Comparison of ENCODE assay signal across 22 cellular contexts in the genomic region with DNA sequence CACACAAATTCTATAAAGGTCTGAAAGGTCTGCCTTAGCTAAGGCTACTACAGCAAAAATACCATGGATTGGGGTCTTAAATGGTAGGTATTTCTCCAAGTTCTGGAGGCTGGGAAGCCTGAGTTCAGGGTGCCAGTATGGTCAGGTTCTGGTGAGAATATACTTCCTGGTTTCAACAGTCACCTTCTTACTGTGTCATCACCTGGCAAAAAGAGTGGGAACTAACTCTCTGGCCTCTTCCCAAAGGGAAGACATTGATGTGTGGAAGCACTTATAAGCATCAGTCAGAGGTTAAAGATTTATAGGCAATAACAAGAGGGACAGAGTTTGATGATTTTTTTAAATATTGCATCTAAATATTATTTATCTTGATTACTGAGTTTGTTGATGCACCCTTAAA. TPM values are rescaled to one million over a fixed set of nuclear protein-coding genes. Genes with fewer than 3 reads are reported as not detected.
DNase-seq lines count a peak whose midpoint lies in the region; ATAC-seq and TF ChIP-seq lines count a peak whose summit lies in the region.
"Had no signal": no experiment of that assay in that cellular context is flagged by ENCODE, and none has a peak within 500 bp of the region (broad histone marks: within the 10 kb centered on the region; RNA-seq: fewer than 3 reads in every experiment).

No MANE protein-coding gene starts in this region.

- no peak overlapping the region for H2BK5ac ChIP-seq in mesendoderm (ENCODE audit: low read length)

- no peak overlapping the region for H2BK120ac ChIP-seq in mesendoderm (ENCODE audit: low read depth, low read length)

- H3K9me3 ChIP-seq in GM23248 (ENCODE audit: low read depth), result no peaks in the 10 kb centered on the region
- H3K9me3 ChIP-seq in esophagus muscularis mucosa, result no peaks in the 10 kb centered on the region
- H3K9me3 ChIP-seq: Caco-2, SJCRH30 had no signal

- peak; percentile 26 for DNase-seq in GM23248
- no peak for DNase-seq in HFFc6
- DNase-seq in esophagus muscularis mucosa (ENCODE audit: extremely low spot score), result peak; percentile 31
- DNase-seq in mesendoderm, result no peak
- DNase-seq in stimulated activated CD8-positive, alpha-beta memory T cell treated with anti-CD3 and anti-CD28 coated beads, Interleukin-4, amount 100 ng/mL, for 48 hours, result no peak
- no peak for DNase-seq in stimulated activated naive CD8-positive, alpha-beta T cell treated with anti-CD3 and anti-CD28 coated beads, Interleukin-15, amount 100 ng/mL, for 72 hours
- no peak for DNase-seq in left cardiac atrium
- DNase-seq: Caco-2; CD8-positive, alpha-beta T cell; DND-41; NCI-H1092; NCI-H1417 treated with DMSO at 0.1 percent for 48 hours; NCI-H187; NCI-H2107; NCI-H446; NCI-H524 treated with DMSO at 0.1 percent for 48 hours; NCI-H774; PC-9; SJCRH30 had no signal

- no peak for ATAC-seq in stimulated activated naive CD8-positive, alpha-beta T cell treated with anti-CD3 and anti-CD28 coated beads, Interleukin-15, amount 100 ng/mL, for 72 hours
- no peak for ATAC-seq in left cardiac atrium
- ATAC-seq: CD8-positive, alpha-beta T cell; Right ventricle myocardium inferior had no signal

- no peaks in the 10 kb centered on the region for H3K9me3 Mint-ChIP-seq in HFFc6
- no peaks in the 10 kb centered on the region for H3K9me3 Mint-ChIP-seq in stimulated activated naive CD8-positive, alpha-beta T cell treated with anti-CD3 and anti-CD28 coated beads, Interleukin-15, amount 100 ng/mL, for 72 hours
- H3K9me3 Mint-ChIP-seq: CD8-positive, alpha-beta T cell had no signal

- H3K27me3 Mint-ChIP-seq in HFFc6 (ENCODE audit: insufficient read depth), result no peaks in the 10 kb centered on the region; the same call in 1 of the 2 replicates
- peaks cover 17% of the 10 kb centered on the region for H3K27me3 Mint-ChIP-seq in stimulated activated naive CD8-positive, alpha-beta T cell treated with anti-CD3 and anti-CD28 coated beads, Interleukin-15, amount 100 ng/mL, for 72 hours

- H3K4me2 ChIP-seq in GM23248 (ENCODE audit: unreplicated experiment) (peak overlapping the region; percentile 47), mesendoderm (ENCODE audit: low read length) (no peak overlapping the region)
- H3K4me2 ChIP-seq: PC-9 had no signal

- H3F3A ChIP-seq in GM23248 (ENCODE audit: insufficient read depth), result peaks cover 19% of the 10 kb centered on the region

- peak overlapping the region; percentile 67 for H2BK15ac ChIP-seq in mesendoderm (replicated peaks; ENCODE audit: low read depth)

- intact Hi-C loops in esophagus muscularis mucosa (cut with DNase I) (no loop called here), left cardiac atrium (cut with DNase I) (no loop called here)

- H4K5ac ChIP-seq in mesendoderm (ENCODE audit: low read length), result no peak overlapping the region

- no peak for TF ChIP-seq EP300 in esophagus muscularis mucosa (IDR thresholded peaks at IDR 0.05)

- H3K36me3 Mint-ChIP-seq in HFFc6 (ENCODE audit: low read depth), result no peaks in the 10 kb centered on the region
- H3K36me3 Mint-ChIP-seq: CD8-positive, alpha-beta T cell had no signal

- H4K20me1 ChIP-seq in GM23248 (ENCODE audit: insufficient read depth), result no peaks in the 10 kb centered on the region

- H2AFZ ChIP-seq in GM23248, result no peak overlapping the region
- H2AFZ ChIP-seq: PC-9 had no signal

- no peaks in the 10 kb centered on the region for H3K79me1 ChIP-seq in mesendoderm (ENCODE audit: low read length)

- no peak for TF ChIP-seq CTCF in HFFc6 (IDR thresholded peaks at IDR 0.05)
- no peak for TF ChIP-seq CTCF in esophagus muscularis mucosa (IDR thresholded peaks at IDR 0.05)

- H3K9me2 ChIP-seq in GM23248 (ENCODE audit: insufficient read depth), result no peaks in the 10 kb centered on the region; the same call in 1 of the 2 replicates

- H3K27ac Mint-ChIP-seq in HFFc6, result peak overlapping the region; percentile 59
- H3K27ac Mint-ChIP-seq in stimulated activated naive CD8-positive, alpha-beta T cell treated with anti-CD3 and anti-CD28 coated beads, Interleukin-15, amount 100 ng/mL, for 72 hours, result no peak overlapping the region
- H3K27ac Mint-ChIP-seq: B cell; CD8-positive, alpha-beta T cell had no signal

- no peak for TF ChIP-seq POLR2A in esophagus muscularis mucosa (IDR thresholded peaks at IDR 0.05; ENCODE audit: low read depth)

- H3K18ac ChIP-seq in mesendoderm (ENCODE audit: low read length), result peak overlapping the region; percentile 1

- in situ Hi-C loops in GM23248 (cut with MboI), result no loop called here

- H3K4me1 Mint-ChIP-seq in HFFc6 (ENCODE audit: low read depth), result peaks cover 31% of the 10 kb centered on the region
- no peaks in the 10 kb centered on the region for H3K4me1 Mint-ChIP-seq in stimulated activated naive CD8-positive, alpha-beta T cell treated with anti-CD3 and anti-CD28 coated beads, Interleukin-15, amount 100 ng/mL, for 72 hours
- H3K4me1 Mint-ChIP-seq: B cell had no signal

- H3K56ac ChIP-seq in mesendoderm (ENCODE audit: low read length), result no peak overlapping the region

- no peak overlapping the region for H4K8ac ChIP-seq in mesendoderm (ENCODE audit: low read depth, low read length)

- H3K4me1 ChIP-seq in GM23248 (ENCODE audit: insufficient read depth), result peaks cover 29% of the 10 kb centered on the region
- no peaks in the 10 kb centered on the region for H3K4me1 ChIP-seq in esophagus muscularis mucosa
- no peaks in the 10 kb centered on the region for H3K4me1 ChIP-seq in mesendoderm (ENCODE audit: control insufficient read depth, low read depth, low read length)
- H3K4me1 ChIP-seq: Caco-2, SJCRH30 had no signal

- no peaks in the 10 kb centered on the region for H3K36me3 ChIP-seq in GM23248 (ENCODE audit: low read depth)
- H3K36me3 ChIP-seq in esophagus muscularis mucosa, result no peaks in the 10 kb centered on the region
- H3K36me3 ChIP-seq in mesendoderm (ENCODE audit: control insufficient read depth, insufficient read depth, low read length), result no peaks in the 10 kb centered on the region
- H3K36me3 ChIP-seq: SJCRH30 had no signal

- H3K79me2 ChIP-seq in GM23248 (ENCODE audit: insufficient read depth) (no peaks in the 10 kb centered on the region), mesendoderm (ENCODE audit: control insufficient read depth, insufficient read depth, low read length) (no peaks in the 10 kb centered on the region)

- H3K4me3 ChIP-seq in GM23248 (no peak overlapping the region), esophagus muscularis mucosa (no peak overlapping the region), mesendoderm (ENCODE audit: low read length) (no peak overlapping the region)
- H3K4me3 ChIP-seq: PC-9, SJCRH30 had no signal

- H2AK5ac ChIP-seq in mesendoderm (ENCODE audit: low read length), result no peak overlapping the region

- no peaks in the 10 kb centered on the region for H3K27me3 ChIP-seq in GM23248 (replicated peaks; ENCODE audit: insufficient read depth)
- no peaks in the 10 kb centered on the region for H3K27me3 ChIP-seq in esophagus muscularis mucosa
- H3K27me3 ChIP-seq in mesendoderm (ENCODE audit: insufficient read depth, low read length, poor library complexity), result no peaks in the 10 kb centered on the region
- H3K27me3 ChIP-seq: SJCRH30 had no signal

- H3K9ac ChIP-seq in GM23248, result no peak overlapping the region
- no peak overlapping the region for H3K9ac ChIP-seq in mesendoderm (ENCODE audit: low read length)

- H3K4ac ChIP-seq in mesendoderm (ENCODE audit: low read depth, low read length), result peak overlapping the region; percentile 26

- H3K23ac ChIP-seq in mesendoderm (ENCODE audit: low read length), result no peak overlapping the region

- peak overlapping the region; percentile 43 for H3K27ac ChIP-seq in GM23248
- H3K27ac ChIP-seq in esophagus muscularis mucosa (replicated peaks in 1 of 4), result no peak overlapping the region
- H3K27ac ChIP-seq in mesendoderm (ENCODE audit: low read depth, low read length), result no peak overlapping the region
- H3K27ac ChIP-seq: C4-2B, PC-9, SJCRH30 had no signal

- no peak overlapping the region for H3K4me3 Mint-ChIP-seq in HFFc6
- no peak overlapping the region for H3K4me3 Mint-ChIP-seq in stimulated activated naive CD8-positive, alpha-beta T cell treated with anti-CD3 and anti-CD28 coated beads, Interleukin-15, amount 100 ng/mL, for 72 hours
- H3K4me3 Mint-ChIP-seq: B cell; CD8-positive, alpha-beta T cell had no signal

RNA-seq across cellular contexts. Expression of gene ZNF622, which starts 53.0 kb away (rescaled TPM):
- total RNA-seq in GM23248 (2014; rRNA removed; shearing (Covaris generic)), result 50.7 and 58.1 TPM in 2 replicates
- 52.1 and 54.6 TPM in 2 replicates for polyA plus RNA-seq in GM23248 (2016; fragmentation: Nextera tagmentation; extraction: Ambion mirVana)
- 10 to 100 TPM; 38.7 to 52.2 (median 45.5) TPM for total RNA-seq in HFFc6 (2021; fragmentation: NEBNext Ultra II Directional; extraction: Animal tissue kit (Norgen Biotek cat#: 25700))
- total RNA-seq in esophagus muscularis mucosa (10 to 100 TPM; 25.3 to 31.7 (median 28.4) TPM), left cardiac atrium (10 to 100 TPM; 24.4 to 30.3 TPM)
- polyA plus RNA-seq in mesendoderm (2013, experiment 1 of 2), result 45.3 TPM
- polyA plus RNA-seq in mesendoderm (2013, experiment 2 of 2), result 47.1 TPM

Comparison
In these comparisons a context has a peak if more than half of its experiments do, and no peak if none do; other contexts are left out.
1. DNase-seq: peak in GM23248 (single experiment) and esophagus muscularis mucosa (single experiment); none in HFFc6 (single experiment), mesendoderm (single experiment), stimulated activated CD8-positive, alpha-beta memory T cell treated with anti-CD3 and anti-CD28 coated beads, Interleukin-4, amount 100 ng/mL, for 48 hours (single experiment), stimulated activated naive CD8-positive, alpha-beta T cell treated with anti-CD3 and anti-CD28 coated beads, Interleukin-15, amount 100 ng/mL, for 72 hours (0 of 2) and left cardiac atrium (single experiment).